29 cellular contexts compared by ENCODE assay signal in genomic region chr1:97066860-97067259, GRCh38.
"Had no signal": no experiment of that assay in that cellular context is flagged by ENCODE, and none has a peak within 500 bp of the region (broad histone marks: within the 10 kb centered on the region; RNA-seq: fewer than 3 reads in every experiment).

No MANE protein-coding gene starts in this region.

- H3K4me1 ChIP-seq: ascending aorta, breast epithelium, foreskin keratinocyte, gastrocnemius medialis had no signal

- H3K9me3 ChIP-seq: ascending aorta, gastrocnemius medialis had no signal

- H3K27me3 Mint-ChIP-seq: activated CD4-positive, alpha-beta memory T cell treated with anti-CD3 and anti-CD28 coated beads, Interleukin-2, amount 10 ng/mL, durations not matched to agents 7 days and 5 days; activated CD4-positive, alpha-beta T cell treated with anti-CD3 and anti-CD28 coated beads, Interleukin-2, amount 10 ng/mL, durations not matched to agents 7 days and 5 days; activated naive CD4-positive, alpha-beta T cell treated with anti-CD3 and anti-CD28 coated beads, Interleukin-2, amount 10 ng/mL, durations not matched to agents 7 days and 5 days; activated naive CD8-positive, alpha-beta T cell treated with anti-CD3 and anti-CD28 coated beads, Interleukin-2, amount 10 ng/mL, durations not matched to agents 7 days and 5 days; brain; dendritic cell treated with granulocyte-macrophage colony-stimulating factor and Interleukin-4, amounts not matched to agents 40 ng/mL and 50 ng/mL, for 4 days had no signal

- H3K27ac ChIP-seq: ascending aorta, breast epithelium, cardiac muscle cell, coronary artery, dorsolateral prefrontal cortex, foreskin keratinocyte, gastrocnemius medialis, VCaP had no signal

- H3K4me3 ChIP-seq: ascending aorta, breast epithelium, cardiac muscle cell, coronary artery, dorsolateral prefrontal cortex, gastrocnemius medialis had no signal

- H3K27ac Mint-ChIP-seq: activated CD4-positive, alpha-beta memory T cell treated with anti-CD3 and anti-CD28 coated beads, Interleukin-2, amount 10 ng/mL, durations not matched to agents 7 days and 5 days; activated CD4-positive, alpha-beta T cell treated with anti-CD3 and anti-CD28 coated beads, Interleukin-2, amount 10 ng/mL, durations not matched to agents 7 days and 5 days; activated naive CD4-positive, alpha-beta T cell treated with anti-CD3 and anti-CD28 coated beads, Interleukin-2, amount 10 ng/mL, durations not matched to agents 7 days and 5 days; activated naive CD4-positive, alpha-beta T cell treated with anti-CD3 and anti-CD28 coated beads, Interleukin-2, amount 50 U/mL, for 72 hours; activated naive CD8-positive, alpha-beta T cell treated with anti-CD3 and anti-CD28 coated beads, Interleukin-2, amount 10 ng/mL, durations not matched to agents 7 days and 5 days; brain; dendritic cell treated with granulocyte-macrophage colony-stimulating factor and Interleukin-4, amounts not matched to agents 40 ng/mL and 50 ng/mL, for 4 days; endodermal cell; WTC11 had no signal

- ATAC-seq: activated naive CD4-positive, alpha-beta T cell treated with anti-CD3 and anti-CD28 coated beads, Interleukin-2, amount 50 U/mL, for 72 hours; esophagus mucosa; foreskin keratinocyte; gastrocnemius medialis; WTC11 had no signal

- H3K36me3 ChIP-seq: ascending aorta, breast epithelium, cardiac muscle cell, gastrocnemius medialis had no signal

- H3K4me1 Mint-ChIP-seq: activated CD4-positive, alpha-beta memory T cell treated with anti-CD3 and anti-CD28 coated beads, Interleukin-2, amount 10 ng/mL, durations not matched to agents 7 days and 5 days; activated CD4-positive, alpha-beta T cell treated with anti-CD3 and anti-CD28 coated beads, Interleukin-2, amount 10 ng/mL, durations not matched to agents 7 days and 5 days; activated naive CD4-positive, alpha-beta T cell treated with anti-CD3 and anti-CD28 coated beads, Interleukin-2, amount 10 ng/mL, durations not matched to agents 7 days and 5 days; brain; WTC11 had no signal

- H3K27me3 ChIP-seq: ascending aorta, breast epithelium, cardiac muscle cell, dorsolateral prefrontal cortex, foreskin keratinocyte, gastrocnemius medialis had no signal

- DNase-seq: activated CD4-positive, alpha-beta memory T cell treated with anti-CD3 and anti-CD28 coated beads, Interleukin-2, amount 10 ng/mL, durations not matched to agents 7 days and 5 days; activated CD4-positive, alpha-beta T cell treated with anti-CD3 and anti-CD28 coated beads for 1 hour; activated CD4-positive, alpha-beta T cell treated with anti-CD3 and anti-CD28 coated beads for 4 hours; activated CD4-positive, alpha-beta T cell treated with anti-CD3 and anti-CD28 coated beads, Interleukin-2, amount 10 ng/mL, durations not matched to agents 7 days and 5 days; activated CD4-positive, alpha-beta T cell treated with anti-CD3 and anti-CD28 coated beads, Interleukin-2, amount 50 U/mL, for 4 hours; activated gamma-delta T cell; activated naive CD4-positive, alpha-beta T cell; activated naive CD4-positive, alpha-beta T cell treated with anti-CD3 and anti-CD28 coated beads, Interleukin-2, amount 10 ng/mL, durations not matched to agents 7 days and 5 days; activated naive CD8-positive, alpha-beta T cell treated with anti-CD3 and anti-CD28 coated beads, Interleukin-2, amount 10 ng/mL, durations not matched to agents 7 days and 5 days; activated T-cell treated with anti-CD3 and anti-CD28 coated beads, Interleukin-2, amount 50 U/mL, for 48 hours; central memory CD4-positive, alpha-beta T cell; cerebellar nuclear complex; dorsolateral prefrontal cortex; effector memory CD4-positive, alpha-beta T cell; endodermal cell; foreskin keratinocyte; gastrocnemius medialis; glutamatergic neuron; T-helper 2 cell had no signal

- H3K4me3 Mint-ChIP-seq: activated CD4-positive, alpha-beta memory T cell treated with anti-CD3 and anti-CD28 coated beads, Interleukin-2, amount 10 ng/mL, durations not matched to agents 7 days and 5 days; activated CD4-positive, alpha-beta T cell treated with anti-CD3 and anti-CD28 coated beads, Interleukin-2, amount 10 ng/mL, durations not matched to agents 7 days and 5 days; activated naive CD4-positive, alpha-beta T cell treated with anti-CD3 and anti-CD28 coated beads, Interleukin-2, amount 10 ng/mL, durations not matched to agents 7 days and 5 days; activated naive CD8-positive, alpha-beta T cell treated with anti-CD3 and anti-CD28 coated beads, Interleukin-2, amount 10 ng/mL, durations not matched to agents 7 days and 5 days; brain; dendritic cell treated with granulocyte-macrophage colony-stimulating factor and Interleukin-4, amounts not matched to agents 40 ng/mL and 50 ng/mL, for 4 days; endodermal cell; WTC11 had no signal

- H3K9me3 Mint-ChIP-seq: activated CD4-positive, alpha-beta T cell treated with anti-CD3 and anti-CD28 coated beads, Interleukin-2, amount 10 ng/mL, durations not matched to agents 7 days and 5 days; activated naive CD4-positive, alpha-beta T cell treated with anti-CD3 and anti-CD28 coated beads, Interleukin-2, amount 10 ng/mL, durations not matched to agents 7 days and 5 days had no signal

- H3K36me3 Mint-ChIP-seq: activated naive CD4-positive, alpha-beta T cell treated with anti-CD3 and anti-CD28 coated beads, Interleukin-2, amount 10 ng/mL, durations not matched to agents 7 days and 5 days; activated naive CD4-positive, alpha-beta T cell treated with anti-CD3 and anti-CD28 coated beads, Interleukin-2, amount 50 U/mL, for 72 hours; activated naive CD8-positive, alpha-beta T cell treated with anti-CD3 and anti-CD28 coated beads, Interleukin-2, amount 10 ng/mL, durations not matched to agents 7 days and 5 days had no signal
